In genomic region chr14:24456980-24457379, GRCh38 we compare ENCODE assay signal across 19 cellular contexts. TPM values are rescaled to one million over a fixed set of nuclear protein-coding genes. Genes with fewer than 3 reads are reported as not detected.
DNase-seq lines count a peak whose midpoint lies in the region; ATAC-seq and TF ChIP-seq lines count a peak whose summit lies in the region.
"Had no signal": no experiment of that assay in that cellular context is flagged by ENCODE, and none has a peak within 500 bp of the region (broad histone marks: within the 10 kb centered on the region; RNA-seq: fewer than 3 reads in every experiment).

No MANE protein-coding gene starts in this region.

- H3K36me3 ChIP-seq in mammary epithelial cell (ENCODE audit: insufficient read depth, low read length) (no peaks in the 10 kb centered on the region), breast epithelium (no peaks in the 10 kb centered on the region), WERI-Rb-1 (no peaks in the 10 kb centered on the region)
- H3K36me3 ChIP-seq: Peyer's patch had no signal

- no peak overlapping the region for H2AFZ ChIP-seq in mammary epithelial cell (ENCODE audit: low read depth, low read length)

- no peak for TF ChIP-seq POLR2A in breast epithelium (IDR thresholded peaks at IDR 0.05)

- TF ChIP-seq CTCF in mammary epithelial cell (conservative IDR thresholded peaks at IDR 0.05 in 1 of 2, IDR thresholded peaks at IDR 0.05 in 1 of 2; ENCODE audit: extremely low read depth in 1 of 2, insufficient read depth in 1 of 2, low read depth in 1 of 2, low read length in 2 of 2), result no peak
- no peak for TF ChIP-seq CTCF in breast epithelium (IDR thresholded peaks at IDR 0.05)
- no peak for TF ChIP-seq CTCF in WERI-Rb-1 (IDR thresholded peaks at IDR 0.05; ENCODE audit: low read depth, low read length)

- H3K4me3 ChIP-seq in mammary epithelial cell (replicated peaks in 1 of 3; ENCODE audit: insufficient read depth in 1 of 3, low read depth in 2 of 3, low read length in 3 of 3) (no peak overlapping the region), breast epithelium (no peak overlapping the region), WERI-Rb-1 (ENCODE audit: low read depth, low read length) (no peak overlapping the region)
- H3K4me3 ChIP-seq: K562, Peyer's patch had no signal

- H4K20me1 ChIP-seq in mammary epithelial cell (ENCODE audit: insufficient read depth, low read length), result no peaks in the 10 kb centered on the region

- H3K4me1 ChIP-seq in mammary epithelial cell (ENCODE audit: insufficient read depth, low read length), result no peaks in the 10 kb centered on the region
- H3K4me1 ChIP-seq in breast epithelium, result no peaks in the 10 kb centered on the region
- H3K4me1 ChIP-seq: Peyer's patch had no signal

- H3K9me3 ChIP-seq in mammary epithelial cell (replicated peaks; ENCODE audit: insufficient read depth, low read length), result peaks cover 10% of the 10 kb centered on the region
- no peaks in the 10 kb centered on the region for H3K9me3 ChIP-seq in breast epithelium
- peaks cover 3% of the 10 kb centered on the region for H3K9me3 ChIP-seq in WERI-Rb-1 (ENCODE audit: severe bottlenecking)
- H3K9me3 ChIP-seq: Peyer's patch had no signal

- H3K79me2 ChIP-seq in mammary epithelial cell (ENCODE audit: insufficient read depth, low read length), result no peaks in the 10 kb centered on the region

- peak; percentile 49 for ATAC-seq in stimulated activated naive CD8-positive, alpha-beta T cell treated with anti-CD3 and anti-CD28 coated beads, Interleukin-15, Interleukin-2, amounts not matched to agents 100 U/mL and 50 U/mL, for 24 hours
- no peak for ATAC-seq in HG02973 (IDR thresholded peaks at IDR 0.05; ENCODE audit: unreplicated experiment)
- ATAC-seq: K562 had no signal

- dilution Hi-C loops in mammary epithelial cell (cut with HindIII; ENCODE audit: low sequenced_read_pairs), result no loop called here

- H3K27ac ChIP-seq in mammary epithelial cell (ENCODE audit: insufficient read depth, low read depth, low read length) (no peak overlapping the region), breast epithelium (no peak overlapping the region), WERI-Rb-1 (no peak overlapping the region)
- H3K27ac ChIP-seq: Peyer's patch had no signal

- DNase-seq in NCI-H2171 treated with DMSO at 0.1 percent for 48 hours (lab: John Stamatoyannopoulos, UW), result peak; percentile 13
- DNase-seq in NCI-H2171 (lab: John Stamatoyannopoulos, UW), result no peak
- DNase-seq in mammary epithelial cell, result peak; percentile 49
- DNase-seq in breast epithelium (ENCODE audit: low spot score in 2 of 2), result no peak
- peak; percentile 10 for DNase-seq in amniotic epithelial cell (ENCODE audit: low read depth)
- no peak for DNase-seq in stimulated activated naive CD8-positive, alpha-beta T cell treated with anti-CD3 and anti-CD28 coated beads, Interleukin-15, Interleukin-2, amounts not matched to agents 100 U/mL and 50 U/mL, for 24 hours
- DNase-seq in WERI-Rb-1, result no peak
- DNase-seq: Calu3; CD4-positive, alpha-beta memory T cell; DMS79; H9; NCI-H1417 treated with DMSO at 0.1 percent for 48 hours; NCI-H1930; Peyer's patch; SHP77 had no signal

- no TSS peak for BruUV-seq in mammary epithelial cell (replicated peaks; lab: Mats Ljungman, UMichigan)

- CTCF ChIA-PET in mammary epithelial cell (lab: Charles Lee; ENCODE audit: low non-redundant PET), result no interaction called here

- no peak overlapping the region for H3K9ac ChIP-seq in mammary epithelial cell (ENCODE audit: insufficient read depth, low read length)

- in situ Hi-C loops in mammary epithelial cell (cut with MboI; ENCODE audit: low sequenced_read_pairs in 2 of 2), result no loop called here

- no peaks in the 10 kb centered on the region for H3K27me3 ChIP-seq in mammary epithelial cell (ENCODE audit: insufficient read depth, low read length)
- H3K27me3 ChIP-seq in breast epithelium, result no peaks in the 10 kb centered on the region
- H3K27me3 ChIP-seq in WERI-Rb-1 (ENCODE audit: insufficient read depth, low read depth, severe bottlenecking), result peaks cover 16% of the 10 kb centered on the region
- H3K27me3 ChIP-seq: Peyer's patch had no signal

- intact Hi-C loops in mammary epithelial cell (cut with micrococcal nuclease), result no loop called here
- intact Hi-C loops in breast epithelium (cut with DNase I; ENCODE audit: low total_unique reads), result no loop called here

- no peak overlapping the region for H3K4me2 ChIP-seq in mammary epithelial cell (ENCODE audit: insufficient read depth, low read depth, low read length)

RNA-seq across cellular contexts. Expression of gene SDR39U1, which starts 14.4 kb away (rescaled TPM):
- total RNA-seq in mammary epithelial cell (10 to 100 TPM in 1 of 2 donors, 1 to 10 TPM in 1; 8.8 to 39.1 TPM), breast epithelium (10 to 100 TPM; 42.1 to 63.4 (median 53.4) TPM)
- polyA plus RNA-seq in mammary epithelial cell, result 40.2 TPM
- 9.8 TPM for polyA minus RNA-seq in mammary epithelial cell

RNA-seq across cellular contexts. Expression of gene KHNYN, which starts 27.2 kb away (rescaled TPM):
- total RNA-seq in mammary epithelial cell (10 to 100 TPM; 60.2 to 75.0 TPM), breast epithelium (10 to 100 TPM; 48.5 to 68.1 (median 63.9) TPM)
- 16.7 TPM for polyA plus RNA-seq in mammary epithelial cell
- polyA minus RNA-seq in mammary epithelial cell, result 34.9 TPM

RNA-seq across cellular contexts. Expression of gene CBLN3, which starts 27.5 kb away (rescaled TPM):
- total RNA-seq in mammary epithelial cell (1 to 10 TPM; 1.3 to 3.1 TPM), breast epithelium (1 to 10 TPM; 1.6 to 3.8 (median 2.3) TPM)
- 0.78 TPM for polyA plus RNA-seq in mammary epithelial cell
- not detected for polyA minus RNA-seq in mammary epithelial cell
- total RNA-seq: A172 had no signal

RNA-seq across cellular contexts. Expression of gene CMA1, which starts 51.1 kb away (rescaled TPM):
- not detected for total RNA-seq in mammary epithelial cell
- not detected for polyA plus RNA-seq in mammary epithelial cell
- not detected for polyA minus RNA-seq in mammary epithelial cell
- total RNA-seq in breast epithelium, result 1 to 10 TPM in 1 of 3 donors, under 1 TPM in 1, not detected in 1; 0.66 to 7.2 TPM
- total RNA-seq: A172; Calu3; CD4-positive, alpha-beta memory T cell; H9; K562; Peyer's patch had no signal
- polyA plus RNA-seq: BJ; CD4-positive, alpha-beta memory T cell; K562 had no signal

RNA-seq across cellular contexts. Expression of gene NYNRIN, which starts 58.2 kb away (rescaled TPM):
- total RNA-seq in mammary epithelial cell (10 to 100 TPM in 1 of 2 donors, 1 to 10 TPM in 1; 2.7 to 15.0 TPM), breast epithelium (1 to 10 TPM; 6.4 to 8.2 (median 7.7) TPM)
- polyA plus RNA-seq in mammary epithelial cell, result 2.4 TPM
- 3.9 TPM for polyA minus RNA-seq in mammary epithelial cell

Comparison
In these comparisons a context has a peak if more than half of its experiments do, and no peak if none do; other contexts are left out.
1. DNase-seq: peak in NCI-H2171 treated with DMSO at 0.1 percent for 48 hours (single experiment), mammary epithelial cell (single experiment) and amniotic epithelial cell (single experiment); none in NCI-H2171 (single experiment), breast epithelium (0 of 2), stimulated activated naive CD8-positive, alpha-beta T cell treated with anti-CD3 and anti-CD28 coated beads, Interleukin-15, Interleukin-2, amounts not matched to agents 100 U/mL and 50 U/mL, for 24 hours (single experiment) and WERI-Rb-1 (single experiment).